ENCODE assay signal across 1 cellular context in genomic region chr4:2827874-2828751, GRCh38.
TF ChIP-seq lines count a peak whose summit lies in the region.

No MANE protein-coding gene starts in this region.

TF ChIP-seq in H1, 55 proteins besides CTCF, POLR2A, EP300 and RAD21:
- TF ChIP-seq ATF2 (IDR thresholded peaks at IDR 0.05; ENCODE audit: low read length) (no peak), CBX5 (IDR thresholded peaks at IDR 0.05; ENCODE audit: low read depth, low read length) (no peak), SIN3A (conservative IDR thresholded peaks at IDR 0.05 in 1 of 2, IDR thresholded peaks at IDR 0.05 in 1 of 2; ENCODE audit: low read depth in 1 of 2, low read length in 2 of 2) (no peak), CHD2 (IDR thresholded peaks at IDR 0.05; ENCODE audit: low read length) (no peak), ZNF274 (IDR thresholded peaks at IDR 0.05; ENCODE audit: borderline replicate concordance, extremely low read depth, low read length) (no peak), JUND (IDR thresholded peaks at IDR 0.05; ENCODE audit: low read length) (no peak), USF2 (IDR thresholded peaks at IDR 0.05; ENCODE audit: low read length) (no peak), GTF2F1 (IDR thresholded peaks at IDR 0.05; ENCODE audit: borderline replicate concordance, low read depth, low read length) (no peak), SP1 (IDR thresholded peaks at IDR 0.05; ENCODE audit: low read depth, low read length) (no peak), EZH2 (IDR thresholded peaks at IDR 0.05; ENCODE audit: low read depth, low read length, severe bottlenecking) (no peak)
TF ChIP-seq in H1: peak in this region for 0.
